13 cellular contexts compared by ENCODE assay signal in genomic region chr19:45037393-45038169, GRCh38. TPM values are rescaled to one million over a fixed set of nuclear protein-coding genes. Genes with fewer than 3 reads are reported as not detected.
DNase-seq lines count a peak whose midpoint lies in the region; ATAC-seq, FAIRE-seq and TF ChIP-seq lines count a peak whose summit lies in the region.
"Had no signal": no experiment of that assay in that cellular context is flagged by ENCODE, and none has a peak within 500 bp of the region (broad histone marks: within the 10 kb centered on the region; RNA-seq: fewer than 3 reads in every experiment).

No MANE protein-coding gene starts in this region.

- WGBS in stomach, 5 donors: 88 to 95% (median 91%) methylated on average over 20 to 37 of the region's 37 CpGs
- WGBS in psoas muscle, 3 donors: 89 to 91% (median 91%) methylated on average over 37 of the region's 37 CpGs

- H3K4me1 Mint-ChIP-seq in MCF 10A (ENCODE audit: insufficient read depth, unreplicated experiment) (peaks cover 22% of the 10 kb centered on the region), T-helper 17 cell (peaks cover 35% of the 10 kb centered on the region)

- H3K36me3 Mint-ChIP-seq in MCF 10A (ENCODE audit: insufficient read depth, unreplicated experiment) (peaks cover 68% of the 10 kb centered on the region), T-helper 17 cell (ENCODE audit: low read depth) (peaks cover 12% of the 10 kb centered on the region)

- no peak for TF ChIP-seq EP300 in stomach (IDR thresholded peaks at IDR 0.05)

- CTCF ChIA-PET in MCF 10A (lab: Yijun Ruan, JAX): interaction anchor here (0.9 kb wide), 1 partner anchor 211 kb away, joined by 6 read pairs; no protein-coding TSS in a partner anchor

- no peak overlapping the region for H3K4me3 ChIP-seq in breast epithelium
- H3K4me3 ChIP-seq in kidney (ENCODE audit: low read length in 2 of 2): no peak overlapping the region
- no peak overlapping the region for H3K4me3 ChIP-seq in stomach
- no peak overlapping the region for H3K4me3 ChIP-seq in psoas muscle

- H3K9ac ChIP-seq in kidney (ENCODE audit: low read length in 2 of 2): no peak overlapping the region

- intact Hi-C loops in MCF 10A (cut with micrococcal nuclease): no loop called here
- intact Hi-C loops in breast epithelium (cut with DNase I; ENCODE audit: low total_unique reads): no loop called here
- intact Hi-C loops in kidney (cut with DNase I): loop anchor here (10.0 kb wide), 1 partner anchor 147 kb away; no protein-coding TSS in a partner anchor
- intact Hi-C loops in stomach (cut with DNase I; ENCODE audit: low total_unique reads): no loop called here
- intact Hi-C loops in psoas muscle (cut with DNase I): no loop called here

- H3K27ac Mint-ChIP-seq in MCF 10A (ENCODE audit: low read depth, unreplicated experiment) (peak overlapping the region; percentile 33), T-helper 17 cell (peak overlapping the region; percentile 97)

- BruUV-seq in MCF 10A (replicated peaks; lab: Mats Ljungman, UMichigan): no TSS peak

- H3K9me3 Mint-ChIP-seq in MCF 10A (ENCODE audit: unreplicated experiment): no peaks in the 10 kb centered on the region

- H3K27ac ChIP-seq in breast epithelium (no peak overlapping the region), kidney (ENCODE audit: low read depth in 2 of 2, low read length in 2 of 2) (no peak overlapping the region), stomach (peak overlapping the region in 3 of 5 donors; percentile 96 to 99 (median 96)), psoas muscle (no peak overlapping the region)
- H3K27ac ChIP-seq: foreskin keratinocyte had no signal

- DNase-seq in MCF 10A (ENCODE audit: unreplicated experiment): no peak
- no peak for DNase-seq in breast epithelium (ENCODE audit: low spot score in 2 of 2)
- no peak for DNase-seq in T-helper 17 cell
- DNase-seq in kidney: peak; percentile 78
- no peak for DNase-seq in stomach
- DNase-seq in psoas muscle: no peak
- DNase-seq: foreskin keratinocyte; NCI-H1105; stimulated activated CD4-positive, alpha-beta T cell treated with anti-CD3 and anti-CD28 coated beads, Interleukin-15, amount 100 ng/mL, for 24 hours had no signal

- no peak for TF ChIP-seq CTCF in MCF 10A (IDR thresholded peaks at IDR 0.05; ENCODE audit: unreplicated experiment)
- TF ChIP-seq CTCF in breast epithelium (IDR thresholded peaks at IDR 0.05): no peak
- TF ChIP-seq CTCF in kidney (IDR thresholded peaks at IDR 0.05; ENCODE audit: borderline replicate concordance, extremely low read depth, insufficient read depth): no peak
- TF ChIP-seq CTCF in stomach (IDR thresholded peaks at IDR 0.05): no peak
- no peak for TF ChIP-seq CTCF in psoas muscle (IDR thresholded peaks at IDR 0.05)

- ATAC-seq in T-helper 17 cell (no peak), HG02678 (IDR thresholded peaks at IDR 0.05; ENCODE audit: unreplicated experiment) (no peak), GM19328 (IDR thresholded peaks at IDR 0.05; ENCODE audit: unreplicated experiment) (no peak), psoas muscle (no peak)
- ATAC-seq: foreskin keratinocyte had no signal

- H3K36me3 ChIP-seq in breast epithelium (no peaks in the 10 kb centered on the region), kidney (ENCODE audit: control insufficient read depth in 1 of 2, insufficient read depth in 2 of 2, low read length in 2 of 2) (peaks cover 14 to 21% of the 10 kb centered on the region in 2 donors), stomach (peaks cover 36 to 80% (median 70%) of the 10 kb centered on the region in 4 donors), psoas muscle (ENCODE audit: insufficient read depth in 1 of 2, low read depth in 1 of 2) (peaks cover 3 to 75% of the 10 kb centered on the region in 2 donors)

- TF ChIP-seq POLR2A in breast epithelium (IDR thresholded peaks at IDR 0.05) (no peak), stomach (IDR thresholded peaks at IDR 0.05) (no peak)

- H3K27me3 ChIP-seq in breast epithelium (no peaks in the 10 kb centered on the region), stomach (no peaks in the 10 kb centered on the region), psoas muscle (ENCODE audit: insufficient read depth in 3 of 3, low read length in 2 of 3) (no peaks in the 10 kb centered on the region)
- H3K27me3 ChIP-seq: foreskin keratinocyte, upper lobe of left lung had no signal

- POLR2A ChIA-PET in MCF 10A (lab: Yijun Ruan, JAX): interaction anchor here (1.6 to 3.1 kb wide), 5 partner anchors 10 to 42 kb away, joined by 5 to 27 read pairs (median 19); partner anchors contain the start of genes GEMIN7, RELB and ZNF296

- H3K4me3 Mint-ChIP-seq in MCF 10A (ENCODE audit: unreplicated experiment): no peak overlapping the region
- peak overlapping the region; percentile 100 for H3K4me3 Mint-ChIP-seq in T-helper 17 cell

- no peak for FAIRE-seq in kidney (lab: Jason Lieb, UNC)
- FAIRE-seq: GM12892 had no signal

- H3K9me3 ChIP-seq in breast epithelium: no peaks in the 10 kb centered on the region
- no peaks in the 10 kb centered on the region for H3K9me3 ChIP-seq in T-helper 17 cell (ENCODE audit: control insufficient read depth, low read length, poor library complexity, severe bottlenecking)
- no peaks in the 10 kb centered on the region for H3K9me3 ChIP-seq in kidney (ENCODE audit: control insufficient read depth in 1 of 2, low read length in 2 of 2)
- no peaks in the 10 kb centered on the region for H3K9me3 ChIP-seq in stomach
- H3K9me3 ChIP-seq in psoas muscle: no peaks in the 10 kb centered on the region
- H3K9me3 ChIP-seq: upper lobe of left lung had no signal

- H3K4me1 ChIP-seq in breast epithelium (peaks cover 8 to 14% of the 10 kb centered on the region in 2 donors), kidney (ENCODE audit: control insufficient read depth in 1 of 2, insufficient read depth in 1 of 2, low read depth in 1 of 2, low read length in 2 of 2) (peaks cover 8 to 15% of the 10 kb centered on the region in 2 donors), stomach (peaks cover 16 to 45% (median 42%) of the 10 kb centered on the region in 4 donors), psoas muscle (peaks cover 26% of the 10 kb centered on the region)

- H3K27me3 Mint-ChIP-seq in MCF 10A (ENCODE audit: insufficient read depth, unreplicated experiment) (no peaks in the 10 kb centered on the region), T-helper 17 cell (no peaks in the 10 kb centered on the region)

RNA-seq across cellular contexts. Expression of gene CLASRP, which starts 1.3 kb away (rescaled TPM):
- total RNA-seq in MCF 10A (2022) (71.7 and 83.5 TPM in 2 replicates), breast epithelium (10 to 100 TPM; 49.9 to 80.3 (median 57.0) TPM), T-helper 17 cell (100 to 1,000 TPM; 153 to 163 TPM), kidney (83.6 TPM), stomach (100 to 1,000 TPM in 3 of 5 donors, 10 to 100 TPM in 2; 27.0 to 491 (median 274) TPM), psoas muscle (10 to 100 TPM; 37.4 to 65.9 (median 47.1) TPM)
- polyA plus RNA-seq in kidney (ENCODE audit: insufficient read depth, low read depth, low replicate concordance) (38.0 TPM), stomach (100 to 1,000 TPM in 1 of 3 donors, 10 to 100 TPM in 2; 47.7 to 131 (median 86.6) TPM), psoas muscle (10 to 100 TPM; 30.8 to 34.5 (median 33.2) TPM)

RNA-seq across cellular contexts. Expression of gene RELB, which starts 36.3 kb away (rescaled TPM):
- total RNA-seq in MCF 10A (2022): 27.0 and 39.8 TPM in 2 replicates
- total RNA-seq in breast epithelium: 10 to 100 TPM in 1 of 3 donors, 1 to 10 TPM in 2; 5.8 to 12.5 (median 8.2) TPM
- total RNA-seq in T-helper 17 cell: 100 to 1,000 TPM; 128 to 136 TPM
- total RNA-seq in kidney: 30.6 TPM
- 10.3 TPM for polyA plus RNA-seq in kidney (ENCODE audit: insufficient read depth, low read depth, low replicate concordance)
- total RNA-seq in stomach: 10 to 100 TPM in 2 of 5 donors, 1 to 10 TPM in 2, not detected in 1; 3.2 to 33.5 (median 10.2) TPM
- polyA plus RNA-seq in stomach: 10 to 100 TPM in 2 of 3 donors, 1 to 10 TPM in 1; 9.8 to 27.0 (median 14.9) TPM
- total RNA-seq in psoas muscle: 10 to 100 TPM in 3 of 4 donors, 1 to 10 TPM in 1; 6.5 to 44.0 (median 13.5) TPM
- 10 to 100 TPM; 10.3 to 14.1 (median 12.1) TPM for polyA plus RNA-seq in psoas muscle

RNA-seq across cellular contexts. Expression of gene ZNF296, which starts 38.7 kb away (rescaled TPM):
- total RNA-seq in MCF 10A (2022) (2.0 and 2.7 TPM in 2 replicates), breast epithelium (1 to 10 TPM in 2 of 3 donors, under 1 TPM in 1; 0.98 to 1.9 (median 1.3) TPM), T-helper 17 cell (1 to 10 TPM; 3.4 to 3.5 TPM), kidney (2.1 TPM), stomach (10 to 100 TPM in 2 of 5 donors, 1 to 10 TPM in 1, under 1 TPM in 1, not detected in 1; 0.45 to 13.4 (median 7.4) TPM), psoas muscle (under 1 TPM in 3 of 4 donors, not detected in 1; 0.34 to 0.73 (median 0.36) TPM)
- polyA plus RNA-seq in kidney (ENCODE audit: insufficient read depth, low read depth, low replicate concordance) (1.2 TPM), stomach (1 to 10 TPM; 2.7 to 7.0 (median 5.0) TPM), psoas muscle (under 1 TPM; 0.22 to 0.62 (median 0.44) TPM)

RNA-seq across cellular contexts. Expression of gene GEMIN7, which starts 41.5 kb away (rescaled TPM):
- total RNA-seq in MCF 10A (2022): 21.0 and 21.8 TPM in 2 replicates
- 10 to 100 TPM; 21.3 to 35.1 (median 22.1) TPM for total RNA-seq in breast epithelium
- 1 to 10 TPM; 8.8 TPM for total RNA-seq in T-helper 17 cell
- 17.2 TPM for total RNA-seq in kidney
- 32.2 TPM for polyA plus RNA-seq in kidney (ENCODE audit: insufficient read depth, low read depth, low replicate concordance)
- total RNA-seq in stomach: 100 to 1,000 TPM in 1 of 5 donors, 10 to 100 TPM in 2, 1 to 10 TPM in 2; 1.8 to 107 (median 11.2) TPM
- polyA plus RNA-seq in stomach: 10 to 100 TPM; 28.2 to 44.3 (median 36.0) TPM
- 10 to 100 TPM; 19.6 to 27.3 (median 24.3) TPM for total RNA-seq in psoas muscle
- polyA plus RNA-seq in psoas muscle: 10 to 100 TPM; 40.9 to 51.1 (median 50.3) TPM

RNA-seq across cellular contexts. Expression of gene PPP1R37, which starts 55.4 kb away (rescaled TPM):
- total RNA-seq in MCF 10A (2022) (22.0 and 22.5 TPM in 2 replicates), breast epithelium (10 to 100 TPM; 18.6 to 50.8 (median 33.8) TPM), T-helper 17 cell (10 to 100 TPM; 15.2 to 20.9 TPM), kidney (33.0 TPM), stomach (100 to 1,000 TPM in 1 of 5 donors, 10 to 100 TPM in 4; 25.7 to 268 (median 55.4) TPM), psoas muscle (10 to 100 TPM; 27.0 to 34.6 (median 29.1) TPM)
- polyA plus RNA-seq in kidney (ENCODE audit: insufficient read depth, low read depth, low replicate concordance) (21.6 TPM), stomach (10 to 100 TPM; 32.4 to 95.8 (median 39.7) TPM), psoas muscle (10 to 100 TPM; 25.5 to 39.5 (median 36.3) TPM)

Comparison
In these comparisons a context has a peak if more than half of its experiments do, and no peak if none do; other contexts are left out.
1. H3K27ac ChIP-seq: peak in stomach (3 of 5); none in breast epithelium (0 of 2), kidney (0 of 2) and psoas muscle (single experiment).